In the genomic region with DNA sequence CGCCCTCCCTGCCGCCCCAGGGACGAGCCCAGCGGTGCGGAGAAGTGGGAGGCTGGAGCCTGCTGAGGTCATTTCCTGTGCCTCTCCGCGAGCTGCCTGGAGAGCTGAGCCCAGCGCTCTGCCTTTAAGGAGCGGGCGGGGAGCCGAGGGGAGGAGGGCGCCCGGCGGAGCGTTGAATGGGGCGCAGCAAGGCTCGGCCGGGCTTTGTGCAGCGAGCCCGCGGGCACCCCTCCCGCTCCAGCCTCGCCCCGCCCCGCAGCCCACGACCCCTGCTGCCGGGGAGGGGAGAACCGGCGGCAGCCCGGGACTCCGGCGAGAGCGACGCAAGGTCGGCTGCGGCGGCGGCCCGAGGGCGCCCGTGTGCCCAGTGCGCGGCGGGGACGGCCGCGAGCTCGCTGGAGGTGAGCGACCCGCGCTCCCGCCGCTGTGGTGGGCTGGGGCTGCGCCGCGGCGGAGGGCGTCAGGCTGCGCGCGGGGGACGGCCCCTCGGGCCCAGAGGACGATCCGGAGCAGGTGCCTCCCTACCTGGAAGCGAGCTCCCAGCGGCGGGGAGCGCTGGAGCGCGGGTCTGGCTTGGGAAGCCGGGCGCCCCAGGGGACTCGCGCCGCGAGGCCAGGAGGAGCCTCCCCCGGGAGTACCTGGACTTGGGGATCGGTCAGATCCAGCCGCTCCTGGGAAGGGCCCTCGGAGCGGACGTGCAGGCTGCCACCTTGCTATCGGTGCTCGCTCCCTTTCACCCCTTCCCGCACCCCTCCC, we compare ENCODE assay signal across 1 cellular context.
A peak's percentile ranks its signal among the peaks of the same experiment; 100 is the strongest.
TF ChIP-seq lines count a peak whose summit lies in the region.

TSS of gene PLEKHH1 (plus strand) at position 293 of the 756 bp plus-strand sequence. CDS start 8,578 bp downstream, outside the sequence.

TF ChIP-seq in HEK293, 187 proteins besides CTCF, POLR2A, EP300 and RAD21 (continued from another document and continues in another):
- no peak for TF ChIP-seq PRDM4 (tag by site-specific recombination; IDR thresholded peaks at IDR 0.05)
- TF ChIP-seq ZNF561 (tag by site-specific recombination; IDR thresholded peaks at IDR 0.05; ENCODE audit: borderline replicate concordance), result no peak; the same call in 1 of the 2 replicates
- TF ChIP-seq, protein P1, sequence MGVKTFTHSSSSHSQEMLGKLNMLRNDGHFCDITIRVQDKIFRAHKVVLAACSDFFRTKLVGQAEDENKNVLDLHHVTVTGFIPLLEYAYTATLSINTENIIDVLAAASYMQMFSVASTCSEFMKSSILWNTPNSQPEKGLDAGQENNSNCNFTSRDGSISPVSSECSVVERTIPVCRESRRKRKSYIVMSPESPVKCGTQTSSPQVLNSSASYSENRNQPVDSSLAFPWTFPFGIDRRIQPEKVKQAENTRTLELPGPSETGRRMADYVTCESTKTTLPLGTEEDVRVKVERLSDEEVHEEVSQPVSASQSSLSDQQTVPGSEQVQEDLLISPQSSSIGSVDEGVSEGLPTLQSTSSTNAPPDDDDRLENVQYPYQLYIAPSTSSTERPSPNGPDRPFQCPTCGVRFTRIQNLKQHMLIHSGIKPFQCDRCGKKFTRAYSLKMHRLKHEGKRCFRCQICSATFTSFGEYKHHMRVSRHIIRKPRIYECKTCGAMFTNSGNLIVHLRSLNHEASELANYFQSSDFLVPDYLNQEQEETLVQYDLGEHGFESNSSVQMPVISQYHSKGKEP (tag by site-specific recombination; IDR thresholded peaks at IDR 0.05), result no peak
- peak; percentile 25; the same call in 1 of the 2 replicates for TF ChIP-seq KLF10 (tag by site-specific recombination; IDR thresholded peaks at IDR 0.05)
- no peak for TF ChIP-seq HOXA7 (CRISPR knock-in tag; IDR thresholded peaks at IDR 0.05; ENCODE audit: borderline replicate concordance)
- TF ChIP-seq MEIS1 (CRISPR knock-in tag; IDR thresholded peaks at IDR 0.05; ENCODE audit: borderline replicate concordance), result peak; percentile 39; the same call in 1 of the 2 replicates
- no peak for TF ChIP-seq ZNF350 (tag by site-specific recombination; IDR thresholded peaks at IDR 0.05)
- TF ChIP-seq, protein P2, sequence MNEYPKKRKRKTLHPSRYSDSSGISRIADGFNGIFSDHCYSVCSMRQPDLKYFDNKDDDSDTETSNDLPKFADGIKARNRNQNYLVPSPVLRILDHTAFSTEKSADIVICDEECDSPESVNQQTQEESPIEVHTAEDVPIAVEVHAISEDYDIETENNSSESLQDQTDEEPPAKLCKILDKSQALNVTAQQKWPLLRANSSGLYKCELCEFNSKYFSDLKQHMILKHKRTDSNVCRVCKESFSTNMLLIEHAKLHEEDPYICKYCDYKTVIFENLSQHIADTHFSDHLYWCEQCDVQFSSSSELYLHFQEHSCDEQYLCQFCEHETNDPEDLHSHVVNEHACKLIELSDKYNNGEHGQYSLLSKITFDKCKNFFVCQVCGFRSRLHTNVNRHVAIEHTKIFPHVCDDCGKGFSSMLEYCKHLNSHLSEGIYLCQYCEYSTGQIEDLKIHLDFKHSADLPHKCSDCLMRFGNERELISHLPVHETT (tag by site-specific recombination; IDR thresholded peaks at IDR 0.05), result no peak
- TF ChIP-seq ZNF473 (tag by site-specific recombination; IDR thresholded peaks at IDR 0.05), result no peak
- TF ChIP-seq PRDM10 (tag by site-specific recombination; IDR thresholded peaks at IDR 0.05), result no peak
- no peak for TF ChIP-seq ZSCAN23 (tag by site-specific recombination; IDR thresholded peaks at IDR 0.05)
- TF ChIP-seq, protein P3, sequence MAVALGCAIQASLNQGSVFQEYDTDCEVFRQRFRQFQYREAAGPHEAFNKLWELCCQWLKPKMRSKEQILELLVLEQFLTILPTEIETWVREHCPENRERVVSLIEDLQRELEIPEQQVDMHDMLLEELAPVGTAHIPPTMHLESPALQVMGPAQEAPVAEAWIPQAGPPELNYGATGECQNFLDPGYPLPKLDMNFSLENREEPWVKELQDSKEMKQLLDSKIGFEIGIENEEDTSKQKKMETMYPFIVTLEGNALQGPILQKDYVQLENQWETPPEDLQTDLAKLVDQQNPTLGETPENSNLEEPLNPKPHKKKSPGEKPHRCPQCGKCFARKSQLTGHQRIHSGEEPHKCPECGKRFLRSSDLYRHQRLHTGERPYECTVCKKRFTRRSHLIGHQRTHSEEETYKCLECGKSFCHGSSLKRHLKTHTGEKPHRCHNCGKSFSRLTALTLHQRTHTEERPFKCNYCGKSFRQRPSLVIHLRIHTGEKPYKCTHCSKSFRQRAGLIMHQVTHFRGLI (tag by site-specific recombination; IDR thresholded peaks at IDR 0.05), result peak; percentile 84
- TF ChIP-seq, protein P4, sequence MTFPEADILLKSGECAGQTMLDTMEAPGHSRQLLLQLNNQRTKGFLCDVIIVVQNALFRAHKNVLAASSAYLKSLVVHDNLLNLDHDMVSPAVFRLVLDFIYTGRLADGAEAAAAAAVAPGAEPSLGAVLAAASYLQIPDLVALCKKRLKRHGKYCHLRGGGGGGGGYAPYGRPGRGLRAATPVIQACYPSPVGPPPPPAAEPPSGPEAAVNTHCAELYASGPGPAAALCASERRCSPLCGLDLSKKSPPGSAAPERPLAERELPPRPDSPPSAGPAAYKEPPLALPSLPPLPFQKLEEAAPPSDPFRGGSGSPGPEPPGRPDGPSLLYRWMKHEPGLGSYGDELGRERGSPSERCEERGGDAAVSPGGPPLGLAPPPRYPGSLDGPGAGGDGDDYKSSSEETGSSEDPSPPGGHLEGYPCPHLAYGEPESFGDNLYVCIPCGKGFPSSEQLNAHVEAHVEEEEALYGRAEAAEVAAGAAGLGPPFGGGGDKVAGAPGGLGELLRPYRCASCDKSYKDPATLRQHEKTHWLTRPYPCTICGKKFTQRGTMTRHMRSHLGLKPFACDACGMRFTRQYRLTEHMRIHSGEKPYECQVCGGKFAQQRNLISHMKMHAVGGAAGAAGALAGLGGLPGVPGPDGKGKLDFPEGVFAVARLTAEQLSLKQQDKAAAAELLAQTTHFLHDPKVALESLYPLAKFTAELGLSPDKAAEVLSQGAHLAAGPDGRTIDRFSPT (tag by site-specific recombination; IDR thresholded peaks at IDR 0.05), result no peak
- TF ChIP-seq ZNF354C (tag by site-specific recombination; IDR thresholded peaks at IDR 0.05; ENCODE audit: borderline replicate concordance, low read depth), result no peak
- TF ChIP-seq KLF7 (tag by site-specific recombination; IDR thresholded peaks at IDR 0.05; ENCODE audit: borderline replicate concordance), result no peak
- no peak for TF ChIP-seq ZNF548 (tag by site-specific recombination; IDR thresholded peaks at IDR 0.05)
- TF ChIP-seq ZNF776 (tag by site-specific recombination; IDR thresholded peaks at IDR 0.05; ENCODE audit: borderline replicate concordance), result no peak
- TF ChIP-seq ZNF133 (tag by site-specific recombination; IDR thresholded peaks at IDR 0.05), result no peak
- peak; percentile 50 for TF ChIP-seq ZFHX2 (tag by site-specific recombination; conservative IDR thresholded peaks at IDR 0.05)
- TF ChIP-seq ZNF2 (tag by site-specific recombination; IDR thresholded peaks at IDR 0.05), result no peak
- no peak for TF ChIP-seq REPIN1 (tag by site-specific recombination; IDR thresholded peaks at IDR 0.05; ENCODE audit: low read depth)
- TF ChIP-seq ZFP37 (tag by site-specific recombination; IDR thresholded peaks at IDR 0.05), result no peak
- TF ChIP-seq, protein P5, sequence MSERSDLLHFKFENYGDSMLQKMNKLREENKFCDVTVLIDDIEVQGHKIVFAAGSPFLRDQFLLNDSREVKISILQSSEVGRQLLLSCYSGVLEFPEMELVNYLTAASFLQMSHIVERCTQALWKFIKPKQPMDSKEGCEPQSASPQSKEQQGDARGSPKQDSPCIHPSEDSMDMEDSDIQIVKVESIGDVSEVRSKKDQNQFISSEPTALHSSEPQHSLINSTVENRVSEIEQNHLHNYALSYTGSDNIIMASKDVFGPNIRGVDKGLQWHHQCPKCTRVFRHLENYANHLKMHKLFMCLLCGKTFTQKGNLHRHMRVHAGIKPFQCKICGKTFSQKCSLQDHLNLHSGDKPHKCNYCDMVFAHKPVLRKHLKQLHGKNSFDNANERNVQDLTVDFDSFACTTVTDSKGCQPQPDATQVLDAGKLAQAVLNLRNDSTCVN (tag by site-specific recombination; optimal IDR thresholded peaks at IDR 0.05), result peak; percentile 70
- no peak for TF ChIP-seq MZF1 (tag by site-specific recombination; IDR thresholded peaks at IDR 0.05; ENCODE audit: borderline replicate concordance)
- TF ChIP-seq ZNF621 (tag by site-specific recombination; IDR thresholded peaks at IDR 0.05), result no peak
- no peak for TF ChIP-seq REST (tag by site-specific recombination; IDR thresholded peaks at IDR 0.05)
- no peak for TF ChIP-seq YY2 (tag by site-specific recombination; IDR thresholded peaks at IDR 0.05)
- TF ChIP-seq, protein P6, sequence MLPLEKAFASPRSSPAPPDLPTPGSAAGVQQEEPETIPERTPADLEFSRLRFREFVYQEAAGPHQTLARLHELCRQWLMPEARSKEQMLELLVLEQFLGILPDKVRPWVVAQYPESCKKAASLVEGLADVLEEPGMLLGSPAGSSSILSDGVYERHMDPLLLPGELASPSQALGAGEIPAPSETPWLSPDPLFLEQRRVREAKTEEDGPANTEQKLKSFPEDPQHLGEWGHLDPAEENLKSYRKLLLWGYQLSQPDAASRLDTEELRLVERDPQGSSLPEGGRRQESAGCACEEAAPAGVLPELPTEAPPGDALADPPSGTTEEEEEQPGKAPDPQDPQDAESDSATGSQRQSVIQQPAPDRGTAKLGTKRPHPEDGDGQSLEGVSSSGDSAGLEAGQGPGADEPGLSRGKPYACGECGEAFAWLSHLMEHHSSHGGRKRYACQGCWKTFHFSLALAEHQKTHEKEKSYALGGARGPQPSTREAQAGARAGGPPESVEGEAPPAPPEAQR (tag by site-specific recombination; IDR thresholded peaks at IDR 0.05), result no peak
- peak; percentile 55 for TF ChIP-seq ZXDB (tag by site-specific recombination; IDR thresholded peaks at IDR 0.05)
- no peak for TF ChIP-seq ZNF791 (tag by site-specific recombination; IDR thresholded peaks at IDR 0.05)
- no peak for TF ChIP-seq ZNF404 (tag by site-specific recombination; IDR thresholded peaks at IDR 0.05)
- TF ChIP-seq ZNF174 (tag by site-specific recombination; IDR thresholded peaks at IDR 0.05), result no peak
- 0 out of 2 replicates have a peak, but pooled peaks have one; percentile 49 for TF ChIP-seq KLF8 (tag by site-specific recombination; IDR thresholded peaks at IDR 0.05)
- no peak for TF ChIP-seq ZBTB17 (tag by site-specific recombination; IDR thresholded peaks at IDR 0.05)
